ENCODE assay signal across 8 cellular contexts in the genomic region with DNA sequence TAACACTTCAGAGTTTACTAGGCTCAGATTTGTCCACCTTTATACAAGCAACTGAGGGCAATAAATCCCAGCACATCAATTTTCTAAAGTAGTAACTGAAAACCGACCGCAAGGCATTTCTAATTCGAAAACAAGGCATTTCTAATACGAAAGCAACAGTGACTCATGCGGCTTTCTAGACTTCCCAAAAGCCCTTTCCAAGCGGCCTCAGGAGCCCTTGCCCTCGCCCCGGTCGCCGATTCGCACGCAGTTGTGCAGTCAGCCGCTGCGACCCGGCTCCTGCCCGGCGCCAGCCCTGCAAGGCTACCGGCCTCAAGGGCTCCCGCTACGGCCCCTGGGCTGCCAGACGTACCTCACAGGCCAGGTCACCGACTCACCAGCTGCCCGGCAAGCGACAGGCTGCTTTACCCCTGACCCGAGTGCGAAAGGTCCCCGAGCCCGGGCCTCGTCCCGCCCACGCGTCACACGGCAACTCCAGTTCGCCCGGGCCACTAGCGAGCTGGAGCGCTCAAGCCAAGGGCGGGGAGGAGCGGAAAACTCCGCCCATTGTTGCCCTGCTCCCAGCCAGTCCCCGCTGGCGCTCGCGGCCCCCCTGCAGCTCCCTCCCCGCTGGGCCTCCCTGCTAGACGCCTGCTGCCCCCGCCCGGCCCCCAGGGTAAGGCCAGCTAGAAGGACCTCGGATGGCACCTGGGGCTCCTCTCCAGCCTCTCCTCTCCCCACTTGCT. TPM values are rescaled to one million over a fixed set of nuclear protein-coding genes. Genes with fewer than 3 reads are reported as not detected.
DNase-seq lines count a peak whose midpoint lies in the region; ATAC-seq and TF ChIP-seq lines count a peak whose summit lies in the region.

No MANE protein-coding gene starts in this region.

- DNase-seq in A673 (ENCODE audit: low spot score) (peak; percentile 82), NCI-H526 (lab: John Stamatoyannopoulos, UW) (peak; percentile 41 to 84), ecto neural progenitor cell (ENCODE audit: low spot score) (peak; percentile 93), lower lobe of right lung (peak; percentile 98)
- DNase-seq in activated CD4-positive, alpha-beta memory T cell treated with anti-CD3 and anti-CD28 coated beads, Interleukin-2, amount 10 ng/mL, durations not matched to agents 7 days and 5 days = peak; percentile 83
- peak; percentile 75 to 84 for DNase-seq in stimulated activated CD4-positive, alpha-beta T cell treated with anti-CD3 and anti-CD28 coated beads, Interleukin-4, amount 100 ng/mL, for 48 hours (ENCODE audit: low read depth in 2 of 2)

- ATAC-seq in GM18517 (IDR thresholded peaks at IDR 0.05; ENCODE audit: unreplicated experiment) (peak; percentile 82), HG03045 (IDR thresholded peaks at IDR 0.05; ENCODE audit: unreplicated experiment) (peak; percentile 92), lower lobe of right lung (peak; percentile 96 to 98)

- no peaks in the 10 kb centered on the region for H3K27me3 ChIP-seq in A673 (replicated peaks; ENCODE audit: insufficient read depth, low read depth, low read length, poor library complexity)
- no peaks in the 10 kb centered on the region for H3K27me3 ChIP-seq in lower lobe of right lung (ENCODE audit: low read depth)

- H3K36me3 Mint-ChIP-seq in activated CD4-positive, alpha-beta memory T cell treated with anti-CD3 and anti-CD28 coated beads, Interleukin-2, amount 10 ng/mL, durations not matched to agents 7 days and 5 days (ENCODE audit: low read depth) = peaks cover 24% of the 10 kb centered on the region

- H3K9me3 ChIP-seq in A673 (ENCODE audit: low read depth, low read length, poor library complexity, severe bottlenecking) (no peaks in the 10 kb centered on the region), lower lobe of right lung (no peaks in the 10 kb centered on the region)

- no TSS peak for BruUV-seq in A673 (replicated peaks; lab: Mats Ljungman, UMichigan)

- TF ChIP-seq CTCF in A673 (conservative IDR thresholded peaks at IDR 0.05; ENCODE audit: low read depth, low read length) (0 out of 2 replicates have a peak, but pooled peaks have one; percentile 32), lower lobe of right lung (IDR thresholded peaks at IDR 0.05) (peak; percentile 49)

- peak overlapping the region; percentile 77 for H3K4me3 Mint-ChIP-seq in activated CD4-positive, alpha-beta memory T cell treated with anti-CD3 and anti-CD28 coated beads, Interleukin-2, amount 10 ng/mL, durations not matched to agents 7 days and 5 days

- H3K27ac Mint-ChIP-seq in activated CD4-positive, alpha-beta memory T cell treated with anti-CD3 and anti-CD28 coated beads, Interleukin-2, amount 10 ng/mL, durations not matched to agents 7 days and 5 days = peak overlapping the region; percentile 74

- intact Hi-C loops in A673 (cut with micrococcal nuclease; ENCODE audit: unreplicated experiment) = loop anchor here (10.0 kb wide), 2 partner anchors 558 to 788 kb away; no protein-coding TSS in a partner anchor
- intact Hi-C loops in lower lobe of right lung (cut with DNase I) = no loop called here

- H3K4me1 Mint-ChIP-seq in activated CD4-positive, alpha-beta memory T cell treated with anti-CD3 and anti-CD28 coated beads, Interleukin-2, amount 10 ng/mL, durations not matched to agents 7 days and 5 days = peaks cover 83% of the 10 kb centered on the region

- H3K4me1 ChIP-seq in A673 (ENCODE audit: insufficient read depth, low read length, poor library complexity, severe bottlenecking) (peaks cover 4% of the 10 kb centered on the region), lower lobe of right lung (peaks cover 90% of the 10 kb centered on the region)

- POLR2A ChIA-PET in A673 (lab: Charles Lee; ENCODE audit: low non-redundant PET) = no interaction called here
- POLR2A ChIA-PET in activated CD4-positive, alpha-beta memory T cell treated with anti-CD3 and anti-CD28 coated beads, Interleukin-2, amount 10 ng/mL, durations not matched to agents 7 days and 5 days (lab: Charles Lee) = interaction anchor here (1.0 to 1.2 kb wide), 2 partner anchors 19 to 246 kb away, joined by 3 read pairs; no protein-coding TSS in a partner anchor

- no peaks in the 10 kb centered on the region for H3K27me3 Mint-ChIP-seq in activated CD4-positive, alpha-beta memory T cell treated with anti-CD3 and anti-CD28 coated beads, Interleukin-2, amount 10 ng/mL, durations not matched to agents 7 days and 5 days

- peak overlapping the region; percentile 79 for H3K4me3 ChIP-seq in A673 (ENCODE audit: low read depth, low read length, poor library complexity, severe bottlenecking)
- H3K4me3 ChIP-seq in lower lobe of right lung = peak overlapping the region; percentile 82

- no peaks in the 10 kb centered on the region for H3K36me3 ChIP-seq in A673 (ENCODE audit: insufficient read depth, low read length, poor library complexity, severe bottlenecking)
- no peaks in the 10 kb centered on the region for H3K36me3 ChIP-seq in lower lobe of right lung

- CTCF ChIA-PET in A673 (lab: Charles Lee) = no interaction called here
- CTCF ChIA-PET in activated CD4-positive, alpha-beta memory T cell treated with anti-CD3 and anti-CD28 coated beads, Interleukin-2, amount 10 ng/mL, durations not matched to agents 7 days and 5 days (lab: Charles Lee) = interaction anchor here (0.8 to 1.1 kb wide), 2 partner anchors 9 to 773 kb away, joined by 3 read pairs; no protein-coding TSS in a partner anchor

- H3K9me3 Mint-ChIP-seq in activated CD4-positive, alpha-beta memory T cell treated with anti-CD3 and anti-CD28 coated beads, Interleukin-2, amount 10 ng/mL, durations not matched to agents 7 days and 5 days = no peaks in the 10 kb centered on the region

- peak overlapping the region; percentile 77 for H3K27ac ChIP-seq in A673 (ENCODE audit: low read depth, low read length, poor library complexity, severe bottlenecking)
- peak overlapping the region; percentile 93 for H3K27ac ChIP-seq in lower lobe of right lung

RNA-seq across cellular contexts. Expression of a gene that starts 7.3 kb away (rescaled TPM):
- total RNA-seq in A673 (2021) (48.0 and 50.6 TPM in 2 replicates), lower lobe of right lung (194 TPM)
- 100 to 1,000 TPM; 104 to 105 TPM for total RNA-seq in activated CD4-positive, alpha-beta memory T cell treated with anti-CD3 and anti-CD28 coated beads, Interleukin-2, amount 10 ng/mL, durations not matched to agents 7 days and 5 days

RNA-seq across cellular contexts. Expression of a gene that starts 22.9 kb away (rescaled TPM):
- total RNA-seq in A673 (2021) = not detected in 2 replicates
- total RNA-seq in activated CD4-positive, alpha-beta memory T cell treated with anti-CD3 and anti-CD28 coated beads, Interleukin-2, amount 10 ng/mL, durations not matched to agents 7 days and 5 days = not detected
- total RNA-seq in lower lobe of right lung = 5.3 TPM

RNA-seq across cellular contexts. Expression of a gene that starts 50.9 kb away (rescaled TPM):
- 107 and 125 TPM in 2 replicates for total RNA-seq in A673 (2021)
- total RNA-seq in activated CD4-positive, alpha-beta memory T cell treated with anti-CD3 and anti-CD28 coated beads, Interleukin-2, amount 10 ng/mL, durations not matched to agents 7 days and 5 days = 10 to 100 TPM; 45.2 to 48.2 TPM
- total RNA-seq in lower lobe of right lung = 34.2 TPM

Comparison
In these comparisons a context has a peak if more than half of its experiments do, and no peak if none do; other contexts are left out.
1. Peak in every context shown above with its lines: DNase-seq, ATAC-seq, H3K4me3 ChIP-seq and H3K27ac ChIP-seq.